Comparison of ENCODE assay signal across 23 cellular contexts in the genomic region with DNA sequence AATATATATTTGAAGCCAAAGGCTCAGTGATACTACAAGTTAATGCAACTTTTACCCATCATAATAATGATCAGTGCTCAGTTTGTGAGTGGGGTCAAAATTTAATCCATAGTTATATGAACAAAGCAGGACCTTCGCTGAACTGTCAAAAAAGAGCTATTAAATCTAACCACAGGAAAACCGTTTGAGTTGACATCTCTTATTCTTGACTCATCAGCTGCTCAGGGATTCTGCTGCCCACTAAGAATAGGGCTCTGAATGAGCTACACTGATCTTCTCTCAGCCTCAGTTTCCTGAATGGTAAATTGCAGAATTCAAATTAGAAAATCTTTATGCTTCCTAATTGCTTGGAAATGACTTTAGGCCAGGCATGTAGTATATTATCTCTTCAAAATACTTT.
"Had no signal": no experiment of that assay in that cellular context is flagged by ENCODE, and none has a peak within 500 bp of the region (broad histone marks: within the 10 kb centered on the region; RNA-seq: fewer than 3 reads in every experiment).

No MANE protein-coding gene starts in this region.

- DNase-seq: activated B cell treated with CpG ODN at 0.5 μM for 24 hours; activated CD4-positive, alpha-beta memory T cell treated with anti-CD3 and anti-CD28 coated beads, Interleukin-2, amount 10 ng/mL, durations not matched to agents 7 days and 5 days; activated CD4-positive, alpha-beta T cell treated with anti-CD3 and anti-CD28 coated beads for 48 hours; activated CD8-positive, alpha-beta memory T cell treated with anti-CD3 and anti-CD28 coated beads, Interleukin-2, amount 10 ng/mL, durations not matched to agents 7 days and 5 days; activated naive CD4-positive, alpha-beta T cell treated with anti-CD3 and anti-CD28 coated beads, Interleukin-2, amount 50 U/mL, for 16 hours; activated T-cell treated with anti-CD3 and anti-CD28 coated beads, Interleukin-2, amount 50 U/mL, for 24 hours; aorta; effector CD4-positive, alpha-beta T cell; left cardiac atrium; mesenchymal stem cell; mucosa of descending colon; naive B cell; stimulated activated CD4-positive, alpha-beta T cell treated with anti-CD3 and anti-CD28 coated beads, Interleukin-4, amount 100 ng/mL, for 24 hours; stomach; trophoblast cell had no signal

- H3K27me3 ChIP-seq: breast epithelium, gastroesophageal sphincter, right atrium auricular region, stomach had no signal

- H3K4me1 Mint-ChIP-seq: activated CD4-positive, alpha-beta memory T cell treated with anti-CD3 and anti-CD28 coated beads, Interleukin-2, amount 10 ng/mL, durations not matched to agents 7 days and 5 days; neural crest cell had no signal

- H3K9me3 Mint-ChIP-seq: activated B cell treated with CpG ODN at 0.5 μM for 24 hours; activated CD4-positive, alpha-beta memory T cell treated with anti-CD3 and anti-CD28 coated beads, Interleukin-2, amount 10 ng/mL, durations not matched to agents 7 days and 5 days; activated T-cell treated with anti-CD3 and anti-CD28 coated beads, Interleukin-2, amount 50 U/mL, for 24 hours; naive B cell; neural crest cell; stimulated activated effector memory CD8-positive, alpha-beta T cell treated with anti-CD3 and anti-CD28 coated beads, Interleukin-12 subunit alpha, Interleukin-12 subunit beta, amount 100 ng/mL, for 72 hours had no signal

- H3K27me3 Mint-ChIP-seq: activated CD4-positive, alpha-beta memory T cell treated with anti-CD3 and anti-CD28 coated beads, Interleukin-2, amount 10 ng/mL, durations not matched to agents 7 days and 5 days; activated CD8-positive, alpha-beta memory T cell treated with anti-CD3 and anti-CD28 coated beads, Interleukin-2, amount 10 ng/mL, durations not matched to agents 7 days and 5 days; activated T-cell treated with anti-CD3 and anti-CD28 coated beads, Interleukin-2, amount 50 U/mL, for 24 hours had no signal

- ATAC-seq: activated CD8-positive, alpha-beta memory T cell treated with anti-CD3 and anti-CD28 coated beads, Interleukin-2, amount 10 ng/mL, durations not matched to agents 7 days and 5 days; esophagus mucosa; gastroesophageal sphincter; left cardiac atrium; mucosa of descending colon; stimulated activated effector memory CD8-positive, alpha-beta T cell treated with anti-CD3 and anti-CD28 coated beads, Interleukin-12 subunit alpha, Interleukin-12 subunit beta, amount 100 ng/mL, for 72 hours had no signal

- H3K4me3 Mint-ChIP-seq: activated B cell treated with CpG ODN at 0.5 μM for 24 hours; activated CD4-positive, alpha-beta memory T cell treated with anti-CD3 and anti-CD28 coated beads, Interleukin-2, amount 10 ng/mL, durations not matched to agents 7 days and 5 days; activated CD8-positive, alpha-beta memory T cell treated with anti-CD3 and anti-CD28 coated beads, Interleukin-2, amount 10 ng/mL, durations not matched to agents 7 days and 5 days; activated T-cell treated with anti-CD3 and anti-CD28 coated beads, Interleukin-2, amount 50 U/mL, for 24 hours; naive B cell; neural crest cell; stimulated activated effector memory CD8-positive, alpha-beta T cell treated with anti-CD3 and anti-CD28 coated beads, Interleukin-12 subunit alpha, Interleukin-12 subunit beta, amount 100 ng/mL, for 72 hours had no signal

- H3K36me3 Mint-ChIP-seq: activated CD8-positive, alpha-beta memory T cell treated with anti-CD3 and anti-CD28 coated beads, Interleukin-2, amount 10 ng/mL, durations not matched to agents 7 days and 5 days; naive B cell had no signal

- H3K9me3 ChIP-seq: breast epithelium, gastroesophageal sphincter, mucosa of descending colon, prostate gland, right atrium auricular region, stomach had no signal

- H3K27ac ChIP-seq: breast epithelium, gastroesophageal sphincter, prostate gland, right atrium auricular region, skin epidermis, stomach had no signal

- H3K27ac Mint-ChIP-seq: activated B cell treated with CpG ODN at 0.5 μM for 24 hours; activated CD4-positive, alpha-beta memory T cell treated with anti-CD3 and anti-CD28 coated beads, Interleukin-2, amount 10 ng/mL, durations not matched to agents 7 days and 5 days; activated CD8-positive, alpha-beta memory T cell treated with anti-CD3 and anti-CD28 coated beads, Interleukin-2, amount 10 ng/mL, durations not matched to agents 7 days and 5 days; activated T-cell treated with anti-CD3 and anti-CD28 coated beads, Interleukin-2, amount 50 U/mL, for 24 hours; naive B cell; stimulated activated effector memory CD8-positive, alpha-beta T cell treated with anti-CD3 and anti-CD28 coated beads, Interleukin-12 subunit alpha, Interleukin-12 subunit beta, amount 100 ng/mL, for 72 hours had no signal

- H3K4me3 ChIP-seq: breast epithelium, gastroesophageal sphincter, mucosa of descending colon, prostate gland, right atrium auricular region, skin epidermis, stomach had no signal

- H3K36me3 ChIP-seq: breast epithelium, prostate gland had no signal
